26 cellular contexts compared by ENCODE assay signal in genomic region chr7:158367634-158367982, GRCh38.
"Had no signal": no experiment of that assay in that cellular context is flagged by ENCODE, and none has a peak within 500 bp of the region (broad histone marks: within the 10 kb centered on the region; RNA-seq: fewer than 3 reads in every experiment).

No MANE protein-coding gene starts in this region.

- ATAC-seq: stimulated activated effector memory CD8-positive, alpha-beta T cell treated with anti-CD3 and anti-CD28 coated beads, Interleukin-12 subunit alpha, Interleukin-12 subunit beta, amount 100 ng/mL, for 72 hours; stimulated activated memory B cell treated with anti-CD40 and anti-IgM and Interleukin-4, amounts not matched to agents 10 μg/mL and 1 μg/mL and 100 μg/mL, for 72 hours; stimulated activated naive B cell treated with anti-CD40 and anti-IgM and Interleukin-4, amounts not matched to agents 10 μg/mL and 1 μg/mL and 100 μg/mL, for 72 hours; stimulated activated naive CD8-positive, alpha-beta T cell treated with anti-CD3 and anti-CD28 coated beads, Interleukin-15, amount 100 ng/mL, for 72 hours; stimulated activated naive CD8-positive, alpha-beta T cell treated with anti-CD3 and anti-CD28 coated beads, Interleukin-15, Interleukin-2, amounts not matched to agents 100 U/mL and 50 U/mL, for 24 hours; upper lobe of right lung had no signal

- H3K4me1 ChIP-seq: stomach, suprapubic skin, testis, thyroid gland, tibial artery, tibial nerve, transverse colon, upper lobe of left lung, upper lobe of right lung, uterus, vagina had no signal

- H3K9me3 ChIP-seq: stomach, suprapubic skin, testis, thoracic aorta, thyroid gland, tibial artery, transverse colon, upper lobe of left lung, upper lobe of right lung, uterus, vagina had no signal

- H3K27ac ChIP-seq: stomach, suprapubic skin, testis, thoracic aorta, thyroid gland, tibial artery, tibial nerve, transverse colon, upper lobe of left lung, upper lobe of right lung, uterus, vagina had no signal

- H3K27me3 ChIP-seq: suprapubic skin, testis, thyroid gland, tibial nerve, transverse colon, upper lobe of left lung, upper lobe of right lung, uterus, vagina had no signal

- H3K36me3 ChIP-seq: stomach, suprapubic skin, thoracic aorta, thyroid gland, tibial artery, tibial nerve, transverse colon, upper lobe of left lung, upper lobe of right lung, uterus, vagina had no signal

- DNase-seq: stimulated activated CD4-positive, alpha-beta T cell treated with anti-CD3 and anti-CD28 coated beads, Interleukin-2, amount 100 ng/mL, for 48 hours; stimulated activated CD4-positive, alpha-beta T cell treated with anti-CD3 and anti-CD28 coated beads, Interleukin-4, amount 100 ng/mL, for 1 hour; stimulated activated CD4-positive, alpha-beta T cell treated with anti-CD3 and anti-CD28 coated beads, Interleukin-4, amount 100 ng/mL, for 24 hours; stimulated activated CD4-positive, alpha-beta T cell treated with anti-CD3 and anti-CD28 coated beads, Interleukin-4, amount 100 ng/mL, for 4 hours; stimulated activated CD8-positive, alpha-beta memory T cell treated with anti-CD3 and anti-CD28 coated beads, Interleukin-4, amount 100 ng/mL, for 48 hours; stimulated activated naive B cell treated with anti-CD40 and anti-IgM and Interleukin-4, amounts not matched to agents 10 μg/mL and 1 μg/mL and 100 μg/mL, for 72 hours; stimulated activated naive CD4-positive, alpha-beta T cell; stimulated activated naive CD4-positive, alpha-beta T cell treated with Interleukin-2 at 50 U/mL for 16 hours; stimulated activated naive CD8-positive, alpha-beta T cell treated with anti-CD3 and anti-CD28 coated beads, Interleukin-15, amount 100 ng/mL, for 72 hours; stimulated activated naive CD8-positive, alpha-beta T cell treated with anti-CD3 and anti-CD28 coated beads, Interleukin-15, Interleukin-2, amounts not matched to agents 100 U/mL and 50 U/mL, for 24 hours; stomach; substantia nigra; testis; thyroid gland; tibial artery; transverse colon; trophoblast cell; uterus had no signal

- H3K4me3 ChIP-seq: stomach, suprapubic skin, testis, thoracic aorta, thyroid gland, tibial artery, tibial nerve, transverse colon, upper lobe of left lung, upper lobe of right lung, uterus, vagina had no signal
